Comparison of ENCODE assay signal across 2 cellular contexts in the genomic region with DNA sequence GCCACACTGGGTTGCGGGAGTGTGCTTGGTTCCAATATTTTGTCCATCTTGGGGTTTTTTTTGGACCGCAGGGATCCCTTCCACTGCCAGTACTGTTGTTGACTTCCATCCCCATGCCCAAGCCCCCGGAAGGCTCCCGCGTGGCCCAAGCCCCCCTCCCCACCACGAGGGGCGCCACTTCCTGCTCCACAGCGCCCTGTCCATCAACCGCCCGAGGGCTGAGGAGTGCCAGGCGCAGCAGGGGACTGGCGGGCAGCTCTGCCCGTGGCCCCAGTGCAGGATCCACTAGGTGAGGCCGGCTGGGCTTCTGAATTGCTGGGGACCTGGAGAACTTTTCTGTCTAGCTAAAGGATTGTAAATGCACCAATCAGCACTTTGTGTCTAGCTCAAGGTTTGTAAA.
TF ChIP-seq lines count a peak whose summit lies in the region.

No MANE protein-coding gene starts in this region.

TF ChIP-seq in K562, 482 proteins besides CTCF, POLR2A, EP300 and RAD21 (continued from another document):
- no peak for TF ChIP-seq NR2C1 (IDR thresholded peaks at IDR 0.05)
- TF ChIP-seq NR2C1 (tag; IDR thresholded peaks at IDR 0.05) = no peak

TF ChIP-seq in WTC11, 78 proteins besides CTCF, POLR2A, EP300 and RAD21 (continued from another document):
- TF ChIP-seq, protein P1, sequence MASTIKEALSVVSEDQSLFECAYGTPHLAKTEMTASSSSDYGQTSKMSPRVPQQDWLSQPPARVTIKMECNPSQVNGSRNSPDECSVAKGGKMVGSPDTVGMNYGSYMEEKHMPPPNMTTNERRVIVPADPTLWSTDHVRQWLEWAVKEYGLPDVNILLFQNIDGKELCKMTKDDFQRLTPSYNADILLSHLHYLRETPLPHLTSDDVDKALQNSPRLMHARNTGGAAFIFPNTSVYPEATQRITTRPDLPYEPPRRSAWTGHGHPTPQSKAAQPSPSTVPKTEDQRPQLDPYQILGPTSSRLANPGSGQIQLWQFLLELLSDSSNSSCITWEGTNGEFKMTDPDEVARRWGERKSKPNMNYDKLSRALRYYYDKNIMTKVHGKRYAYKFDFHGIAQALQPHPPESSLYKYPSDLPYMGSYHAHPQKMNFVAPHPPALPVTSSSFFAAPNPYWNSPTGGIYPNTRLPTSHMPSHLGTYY (CRISPR knock-in tag; IDR thresholded peaks at IDR 0.05) = no peak
- TF ChIP-seq, protein P2, sequence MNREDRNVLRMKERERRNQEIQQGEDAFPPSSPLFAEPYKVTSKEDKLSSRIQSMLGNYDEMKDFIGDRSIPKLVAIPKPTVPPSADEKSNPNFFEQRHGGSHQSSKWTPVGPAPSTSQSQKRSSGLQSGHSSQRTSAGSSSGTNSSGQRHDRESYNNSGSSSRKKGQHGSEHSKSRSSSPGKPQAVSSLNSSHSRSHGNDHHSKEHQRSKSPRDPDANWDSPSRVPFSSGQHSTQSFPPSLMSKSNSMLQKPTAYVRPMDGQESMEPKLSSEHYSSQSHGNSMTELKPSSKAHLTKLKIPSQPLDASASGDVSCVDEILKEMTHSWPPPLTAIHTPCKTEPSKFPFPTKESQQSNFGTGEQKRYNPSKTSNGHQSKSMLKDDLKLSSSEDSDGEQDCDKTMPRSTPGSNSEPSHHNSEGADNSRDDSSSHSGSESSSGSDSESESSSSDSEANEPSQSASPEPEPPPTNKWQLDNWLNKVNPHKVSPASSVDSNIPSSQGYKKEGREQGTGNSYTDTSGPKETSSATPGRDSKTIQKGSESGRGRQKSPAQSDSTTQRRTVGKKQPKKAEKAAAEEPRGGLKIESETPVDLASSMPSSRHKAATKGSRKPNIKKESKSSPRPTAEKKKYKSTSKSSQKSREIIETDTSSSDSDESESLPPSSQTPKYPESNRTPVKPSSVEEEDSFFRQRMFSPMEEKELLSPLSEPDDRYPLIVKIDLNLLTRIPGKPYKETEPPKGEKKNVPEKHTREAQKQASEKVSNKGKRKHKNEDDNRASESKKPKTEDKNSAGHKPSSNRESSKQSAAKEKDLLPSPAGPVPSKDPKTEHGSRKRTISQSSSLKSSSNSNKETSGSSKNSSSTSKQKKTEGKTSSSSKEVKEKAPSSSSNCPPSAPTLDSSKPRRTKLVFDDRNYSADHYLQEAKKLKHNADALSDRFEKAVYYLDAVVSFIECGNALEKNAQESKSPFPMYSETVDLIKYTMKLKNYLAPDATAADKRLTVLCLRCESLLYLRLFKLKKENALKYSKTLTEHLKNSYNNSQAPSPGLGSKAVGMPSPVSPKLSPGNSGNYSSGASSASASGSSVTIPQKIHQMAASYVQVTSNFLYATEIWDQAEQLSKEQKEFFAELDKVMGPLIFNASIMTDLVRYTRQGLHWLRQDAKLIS (CRISPR knock-in tag; IDR thresholded peaks at IDR 0.05; ENCODE audit: borderline replicate concordance) = no peak
- TF ChIP-seq, protein P3, sequence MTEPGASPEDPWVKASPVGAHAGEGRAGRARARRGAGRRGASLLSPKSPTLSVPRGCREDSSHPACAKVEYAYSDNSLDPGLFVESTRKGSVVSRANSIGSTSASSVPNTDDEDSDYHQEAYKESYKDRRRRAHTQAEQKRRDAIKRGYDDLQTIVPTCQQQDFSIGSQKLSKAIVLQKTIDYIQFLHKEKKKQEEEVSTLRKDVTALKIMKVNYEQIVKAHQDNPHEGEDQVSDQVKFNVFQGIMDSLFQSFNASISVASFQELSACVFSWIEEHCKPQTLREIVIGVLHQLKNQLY (CRISPR knock-in tag; IDR thresholded peaks at IDR 0.05) = no peak
- TF ChIP-seq, protein P4, sequence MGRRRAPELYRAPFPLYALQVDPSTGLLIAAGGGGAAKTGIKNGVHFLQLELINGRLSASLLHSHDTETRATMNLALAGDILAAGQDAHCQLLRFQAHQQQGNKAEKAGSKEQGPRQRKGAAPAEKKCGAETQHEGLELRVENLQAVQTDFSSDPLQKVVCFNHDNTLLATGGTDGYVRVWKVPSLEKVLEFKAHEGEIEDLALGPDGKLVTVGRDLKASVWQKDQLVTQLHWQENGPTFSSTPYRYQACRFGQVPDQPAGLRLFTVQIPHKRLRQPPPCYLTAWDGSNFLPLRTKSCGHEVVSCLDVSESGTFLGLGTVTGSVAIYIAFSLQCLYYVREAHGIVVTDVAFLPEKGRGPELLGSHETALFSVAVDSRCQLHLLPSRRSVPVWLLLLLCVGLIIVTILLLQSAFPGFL (CRISPR knock-in tag; IDR thresholded peaks at IDR 0.05; ENCODE audit: borderline replicate concordance) = no peak
- no peak for TF ChIP-seq GRHL2 (CRISPR knock-in tag; IDR thresholded peaks at IDR 0.05; ENCODE audit: insufficient replicate concordance, severe bottlenecking)
- no peak for TF ChIP-seq SMAD3 (CRISPR knock-in tag; IDR thresholded peaks at IDR 0.05; ENCODE audit: borderline replicate concordance)
- TF ChIP-seq, protein P5, sequence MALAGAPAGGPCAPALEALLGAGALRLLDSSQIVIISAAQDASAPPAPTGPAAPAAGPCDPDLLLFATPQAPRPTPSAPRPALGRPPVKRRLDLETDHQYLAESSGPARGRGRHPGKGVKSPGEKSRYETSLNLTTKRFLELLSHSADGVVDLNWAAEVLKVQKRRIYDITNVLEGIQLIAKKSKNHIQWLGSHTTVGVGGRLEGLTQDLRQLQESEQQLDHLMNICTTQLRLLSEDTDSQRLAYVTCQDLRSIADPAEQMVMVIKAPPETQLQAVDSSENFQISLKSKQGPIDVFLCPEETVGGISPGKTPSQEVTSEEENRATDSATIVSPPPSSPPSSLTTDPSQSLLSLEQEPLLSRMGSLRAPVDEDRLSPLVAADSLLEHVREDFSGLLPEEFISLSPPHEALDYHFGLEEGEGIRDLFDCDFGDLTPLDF (CRISPR knock-in tag; IDR thresholded peaks at IDR 0.05) = no peak
- TF ChIP-seq EMX1 (CRISPR knock-in tag; IDR thresholded peaks at IDR 0.05) = no peak
- TF ChIP-seq IRF2 (CRISPR knock-in tag; IDR thresholded peaks at IDR 0.05; ENCODE audit: borderline replicate concordance, low read depth) = no peak
- no peak for TF ChIP-seq ZNF138 (CRISPR knock-in tag; conservative IDR thresholded peaks at IDR 0.05)
- TF ChIP-seq, protein P6, sequence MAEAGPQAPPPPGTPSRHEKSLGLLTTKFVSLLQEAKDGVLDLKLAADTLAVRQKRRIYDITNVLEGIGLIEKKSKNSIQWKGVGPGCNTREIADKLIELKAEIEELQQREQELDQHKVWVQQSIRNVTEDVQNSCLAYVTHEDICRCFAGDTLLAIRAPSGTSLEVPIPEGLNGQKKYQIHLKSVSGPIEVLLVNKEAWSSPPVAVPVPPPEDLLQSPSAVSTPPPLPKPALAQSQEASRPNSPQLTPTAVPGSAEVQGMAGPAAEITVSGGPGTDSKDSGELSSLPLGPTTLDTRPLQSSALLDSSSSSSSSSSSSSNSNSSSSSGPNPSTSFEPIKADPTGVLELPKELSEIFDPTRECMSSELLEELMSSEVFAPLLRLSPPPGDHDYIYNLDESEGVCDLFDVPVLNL (CRISPR knock-in tag; IDR thresholded peaks at IDR 0.05; ENCODE audit: borderline replicate concordance, low read depth) = no peak
- no peak for TF ChIP-seq MXD4 (CRISPR knock-in tag; IDR thresholded peaks at IDR 0.05; ENCODE audit: borderline replicate concordance)
- TF ChIP-seq RORB (CRISPR knock-in tag; IDR thresholded peaks at IDR 0.05) = no peak
- TF ChIP-seq, protein P7, sequence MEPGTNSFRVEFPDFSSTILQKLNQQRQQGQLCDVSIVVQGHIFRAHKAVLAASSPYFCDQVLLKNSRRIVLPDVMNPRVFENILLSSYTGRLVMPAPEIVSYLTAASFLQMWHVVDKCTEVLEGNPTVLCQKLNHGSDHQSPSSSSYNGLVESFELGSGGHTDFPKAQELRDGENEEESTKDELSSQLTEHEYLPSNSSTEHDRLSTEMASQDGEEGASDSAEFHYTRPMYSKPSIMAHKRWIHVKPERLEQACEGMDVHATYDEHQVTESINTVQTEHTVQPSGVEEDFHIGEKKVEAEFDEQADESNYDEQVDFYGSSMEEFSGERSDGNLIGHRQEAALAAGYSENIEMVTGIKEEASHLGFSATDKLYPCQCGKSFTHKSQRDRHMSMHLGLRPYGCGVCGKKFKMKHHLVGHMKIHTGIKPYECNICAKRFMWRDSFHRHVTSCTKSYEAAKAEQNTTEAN (CRISPR knock-in tag; IDR thresholded peaks at IDR 0.05) = no peak
- TF ChIP-seq ZBTB21 (CRISPR knock-in tag; IDR thresholded peaks at IDR 0.05; ENCODE audit: borderline replicate concordance) = no peak
- TF ChIP-seq ELF4 (CRISPR knock-in tag; IDR thresholded peaks at IDR 0.05; ENCODE audit: low read depth) = no peak
- TF ChIP-seq OVOL2 (CRISPR knock-in tag; IDR thresholded peaks at IDR 0.05; ENCODE audit: borderline replicate concordance) = no peak
- no peak for TF ChIP-seq FOXP1 (CRISPR knock-in tag; IDR thresholded peaks at IDR 0.05; ENCODE audit: borderline replicate concordance)
TF ChIP-seq in WTC11: peak in this region for 0.
